Comparison of ENCODE assay signal across 9 cellular contexts in genomic region chr1:210942513-210942912, GRCh38.
"Had no signal": no experiment of that assay in that cellular context is flagged by ENCODE, and none has a peak within 500 bp of the region (broad histone marks: within the 10 kb centered on the region; RNA-seq: fewer than 3 reads in every experiment).

No MANE protein-coding gene starts in this region.

- FAIRE-seq: H1, H54, K562 had no signal

- DNase-seq: H9, HCEC 1CT, IMR-90, KG1 had no signal

- ATAC-seq: GM23338, K562 had no signal

- H3K4me2 ChIP-seq: GM23338 had no signal

- H3K4me3 ChIP-seq: GM23338, K562 had no signal

- H3K27ac ChIP-seq: HL-60 had no signal

- H2AFZ ChIP-seq: GM23338 had no signal
